ENCODE assay signal across 8 cellular contexts in genomic region chr5:132428147-132428482, GRCh38. TPM values are rescaled to one million over a fixed set of nuclear protein-coding genes. Genes with fewer than 3 reads are reported as not detected.
DNase-seq lines count a peak whose midpoint lies in the region; FAIRE-seq and TF ChIP-seq lines count a peak whose summit lies in the region.

No MANE protein-coding gene starts in this region.

- POLR2A ChIA-PET in GM10248 (lab: Yijun Ruan, JAX), result interaction anchor here (1.0 to 6.8 kb wide), 3 partner anchors 29 to 61 kb away, joined by 4 to 59 read pairs (median 12); partner anchors contain the start of gene IRF1

- H3K4me3 ChIP-seq in effector memory CD4-positive, alpha-beta T cell (ENCODE audit: insufficient read depth, low read depth, low read length, poor library complexity, severe bottlenecking), result peak overlapping the region; percentile 11
- no peak overlapping the region for H3K4me3 ChIP-seq in small intestine (ENCODE audit: low read depth in 1 of 2, low read length in 2 of 2)

- H3K27me3 ChIP-seq in effector memory CD4-positive, alpha-beta T cell (replicated peaks; ENCODE audit: control insufficient read depth, insufficient read depth, low read length, poor library complexity, severe bottlenecking), result no peaks in the 10 kb centered on the region
- H3K27me3 ChIP-seq in small intestine (ENCODE audit: control insufficient read depth in 2 of 2, insufficient read depth in 2 of 2, low read length in 2 of 2), result no peaks in the 10 kb centered on the region

- CTCF ChIA-PET in GM10248 (lab: Yijun Ruan, JAX), result interaction anchor here (0.7 to 10.8 kb wide), 11 partner anchors 9 to 73 kb away, joined by 3 to 104 read pairs (median 4); partner anchors contain the start of gene IRF1

- H3K4me1 ChIP-seq in effector memory CD4-positive, alpha-beta T cell (ENCODE audit: control insufficient read depth, insufficient read depth, low read length, poor library complexity, severe bottlenecking), result peaks cover 99% of the 10 kb centered on the region
- H3K4me1 ChIP-seq in small intestine (ENCODE audit: control insufficient read depth in 2 of 2, insufficient read depth in 1 of 2, low read depth in 1 of 2, low read length in 1 of 2), result peaks cover 41 to 62% of the 10 kb centered on the region in 2 donors

- TF ChIP-seq CTCF in GM10248 (IDR thresholded peaks at IDR 0.05; ENCODE audit: control extremely low read depth, extremely low read depth, low read depth, missing control alignments), result no peak

- FAIRE-seq in small intestine (lab: Jason Lieb, UNC), result no peak

- peak overlapping the region; percentile 80 for H3K27ac ChIP-seq in effector memory CD4-positive, alpha-beta T cell (ENCODE audit: insufficient read depth, low read length, poor library complexity, severe bottlenecking)
- H3K27ac ChIP-seq in small intestine (ENCODE audit: low read depth in 1 of 2, low read length in 1 of 2), result peak overlapping the region; percentile 82 to 95

- no peaks in the 10 kb centered on the region for H3K9me3 ChIP-seq in effector memory CD4-positive, alpha-beta T cell (ENCODE audit: control insufficient read depth, low read length)
- no peaks in the 10 kb centered on the region for H3K9me3 ChIP-seq in small intestine (ENCODE audit: control insufficient read depth, low read depth)

- H3K36me3 ChIP-seq in effector memory CD4-positive, alpha-beta T cell (ENCODE audit: control insufficient read depth, insufficient read depth, low read length), result no peaks in the 10 kb centered on the region
- H3K36me3 ChIP-seq in small intestine (ENCODE audit: control insufficient read depth in 2 of 2, insufficient read depth in 2 of 2, low read length in 2 of 2), result peaks cover 0 to 2% of the 10 kb centered on the region in 2 donors

- DNase-seq in NCI-H2107 treated with DMSO at 0.1 percent for 48 hours (lab: John Stamatoyannopoulos, UW; ENCODE audit: unreplicated experiment) (peak; percentile 57), NCI-H2107 (lab: John Stamatoyannopoulos, UW) (no peak), NCI-H774 (lab: John Stamatoyannopoulos, UW) (peak; percentile 68), small intestine (no peak), KG1 (lab: John Stamatoyannopoulos, UW) (no peak), GF-D8 (lab: John Stamatoyannopoulos, UW) (no peak), GM10248 (ENCODE audit: extremely low spot score) (no peak)
- DNase-seq in effector memory CD4-positive, alpha-beta T cell, result no peak

RNA-seq across cellular contexts. Expression of gene SLC22A5, which starts 58.6 kb away (rescaled TPM):
- 10 to 100 TPM in 2 of 3 donors, 1 to 10 TPM in 1; 9.4 to 22.1 (median 21.6) TPM for polyA plus RNA-seq in small intestine

Comparison
In these comparisons a context has a peak if more than half of its experiments do, and no peak if none do; other contexts are left out.
1. DNase-seq: peak in NCI-H2107 treated with DMSO at 0.1 percent for 48 hours (single experiment) and NCI-H774 (single experiment); none in NCI-H2107 (single experiment), effector memory CD4-positive, alpha-beta T cell (0 of 3), small intestine (single experiment), KG1 (single experiment), GF-D8 (single experiment) and GM10248 (single experiment).